Comparison of ENCODE assay signal across 1 cellular context in the genomic region with DNA sequence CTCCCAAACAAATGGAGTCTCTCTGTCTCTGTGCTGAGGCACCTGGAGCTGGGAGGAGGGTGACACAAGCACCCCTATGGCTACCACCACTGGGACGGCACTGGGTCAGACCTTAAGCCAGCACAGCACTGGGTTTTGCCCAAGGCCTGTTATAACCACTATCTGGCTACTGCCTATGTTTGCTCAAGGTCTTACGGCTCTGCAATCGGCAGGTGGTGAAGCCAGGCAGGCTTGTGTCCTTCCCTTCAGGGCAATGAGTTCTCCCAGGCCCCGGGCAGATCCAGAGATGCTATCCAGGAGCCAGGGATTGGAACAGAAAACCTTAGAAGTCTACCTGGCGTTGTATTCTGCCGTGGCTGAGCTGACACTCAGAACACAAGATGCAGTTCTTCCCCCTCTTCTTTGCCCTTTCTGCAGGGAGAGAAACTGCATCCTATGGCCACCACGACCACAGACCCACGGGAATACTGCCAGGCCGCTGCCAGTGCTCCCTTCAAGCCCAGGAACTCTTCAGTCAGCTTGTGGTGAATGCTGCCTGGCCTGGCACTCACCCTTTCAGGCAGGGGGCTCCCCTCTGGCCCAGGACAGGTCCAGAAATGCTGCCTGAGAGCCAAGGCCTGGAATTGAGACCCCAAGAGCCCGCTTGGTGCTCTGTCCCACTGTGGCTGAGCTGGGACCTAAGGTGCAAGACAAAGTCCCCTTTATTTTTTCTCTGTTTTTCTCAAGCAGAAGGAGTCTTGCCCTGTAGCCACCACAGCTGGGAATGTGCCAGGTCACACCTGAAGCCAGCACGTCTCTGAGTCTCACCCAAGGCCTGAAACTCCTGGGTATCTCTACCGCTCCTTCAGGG.
TF ChIP-seq lines count a peak whose summit lies in the region.

No MANE protein-coding gene starts in this region.

TF ChIP-seq in GM12891, 5 proteins besides CTCF, POLR2A, EP300 and RAD21 (continued from another document):
- no peak for TF ChIP-seq POU2F2 (IDR thresholded peaks at IDR 0.05; ENCODE audit: low read depth, low read length)
- no peak for TF ChIP-seq POLR2AphosphoS5 (IDR thresholded peaks at IDR 0.05; ENCODE audit: low read depth, low read length)
- no peak for TF ChIP-seq SPI1 (IDR thresholded peaks at IDR 0.05; ENCODE audit: low read depth, low read length)
